In the genomic region with DNA sequence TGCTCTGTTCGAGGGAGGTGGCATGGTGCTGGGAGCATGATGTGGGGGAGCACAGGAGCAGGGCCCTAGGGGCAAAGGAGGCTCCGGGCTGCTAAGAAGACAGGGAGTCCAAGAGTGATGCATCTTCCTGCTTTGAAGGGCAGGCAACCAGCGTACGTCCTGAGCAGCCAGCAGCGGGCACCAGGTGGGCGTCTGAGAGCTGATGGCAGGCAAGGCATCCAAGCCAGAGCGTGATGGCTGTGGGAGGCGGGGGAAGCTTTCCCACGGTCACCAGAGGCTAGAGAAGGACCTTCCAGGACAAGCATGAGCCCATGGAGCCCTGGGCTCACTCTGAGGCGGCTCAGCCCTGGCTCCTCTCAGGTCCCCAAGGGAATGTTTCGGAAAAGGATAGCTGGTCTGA, we compare ENCODE assay signal across 21 cellular contexts.
"Had no signal": no experiment of that assay in that cellular context is flagged by ENCODE, and none has a peak within 500 bp of the region (broad histone marks: within the 10 kb centered on the region; RNA-seq: fewer than 3 reads in every experiment).

No MANE protein-coding gene starts in this region.

- H3K27ac Mint-ChIP-seq: dendritic cell treated with granulocyte-macrophage colony-stimulating factor and Interleukin-4, amounts not matched to agents 40 ng/mL and 50 ng/mL, for 4 days; nephron had no signal

- ATAC-seq: foreskin keratinocyte; left lung; pancreas; right cardiac atrium; stimulated activated naive CD8-positive, alpha-beta T cell treated with anti-CD3 and anti-CD28 coated beads, Interleukin-15, amount 100 ng/mL, for 72 hours had no signal

- H3K9me3 Mint-ChIP-seq: brain; dendritic cell treated with granulocyte-macrophage colony-stimulating factor and Interleukin-4, amounts not matched to agents 40 ng/mL and 50 ng/mL, for 4 days; nephron; stimulated activated naive CD8-positive, alpha-beta T cell treated with anti-CD3 and anti-CD28 coated beads, Interleukin-15, amount 100 ng/mL, for 72 hours had no signal

- DNase-seq: activated CD4-positive, alpha-beta T cell treated with anti-CD3 and anti-CD28 coated beads for 1 hour; activated effector memory CD4-positive, alpha-beta T cell treated with anti-CD3 and anti-CD28 coated beads, Interleukin-2, amount 50 U/mL, for 16 hours; activated naive CD4-positive, alpha-beta T cell treated with anti-CD3 and anti-CD28 coated beads, Interleukin-2, amount 50 U/mL, for 16 hours; activated T-cell treated with anti-CD3 and anti-CD28 coated beads, Interleukin-2, amount 50 U/mL, for 48 hours; anterior cingulate cortex; effector CD8-positive, alpha-beta T cell; erythroblast; foreskin keratinocyte; kidney; SK-N-SH; stimulated activated CD4-positive, alpha-beta T cell treated with anti-CD3 and anti-CD28 coated beads, Interleukin-12 subunit alpha, Interleukin-12 subunit beta, amount 100 ng/mL, for 4 hours; stimulated activated naive CD8-positive, alpha-beta T cell treated with anti-CD3 and anti-CD28 coated beads, Interleukin-15, amount 100 ng/mL, for 72 hours; T-helper 9 cell; tibial artery had no signal

- H3K27me3 Mint-ChIP-seq: brain; dendritic cell treated with granulocyte-macrophage colony-stimulating factor and Interleukin-4, amounts not matched to agents 40 ng/mL and 50 ng/mL, for 4 days; stimulated activated naive CD8-positive, alpha-beta T cell treated with anti-CD3 and anti-CD28 coated beads, Interleukin-15, amount 100 ng/mL, for 72 hours had no signal

- H3K4me3 Mint-ChIP-seq: brain; dendritic cell treated with granulocyte-macrophage colony-stimulating factor and Interleukin-4, amounts not matched to agents 40 ng/mL and 50 ng/mL, for 4 days; nephron; stimulated activated naive CD8-positive, alpha-beta T cell treated with anti-CD3 and anti-CD28 coated beads, Interleukin-15, amount 100 ng/mL, for 72 hours had no signal

- H3K4me3 ChIP-seq: left lung, lung, pancreas, tibial artery had no signal
